ENCODE assay signal across 20 cellular contexts in genomic region chr2:186734957-186735734, GRCh38.
"Had no signal": no experiment of that assay in that cellular context is flagged by ENCODE, and none has a peak within 500 bp of the region (broad histone marks: within the 10 kb centered on the region; RNA-seq: fewer than 3 reads in every experiment).

No MANE protein-coding gene starts in this region.

- H3K27ac ChIP-seq: breast epithelium, left lung, spleen, tibial nerve had no signal

- H3K27me3 ChIP-seq: breast epithelium, left lung, spleen, tibial nerve had no signal

- ATAC-seq: activated naive CD4-positive, alpha-beta T cell treated with anti-CD3 and anti-CD28 coated beads, Interleukin-2, amount 50 U/mL, for 72 hours; activated T-cell treated with anti-CD3 and anti-CD28 coated beads, Interleukin-2, amount 50 U/mL, for 72 hours; left lung; natural killer cell had no signal

- FAIRE-seq: endometrium, frontal cortex had no signal

- H3K4me1 ChIP-seq: breast epithelium, left lung, spleen, tibial nerve had no signal

- H3K36me3 ChIP-seq: breast epithelium, left lung, spleen had no signal

- DNase-seq: activated CD4-positive, alpha-beta T cell treated with anti-CD3 and anti-CD28 coated beads for 4 hours; activated CD4-positive, alpha-beta T cell treated with anti-CD3 and anti-CD28 coated beads, Interleukin-2, amount 50 U/mL, for 4 hours; activated naive CD4-positive, alpha-beta T cell; activated T-cell treated with anti-CD3 and anti-CD28 coated beads for 4 hours; activated T-cell treated with anti-CD3 and anti-CD28 coated beads, Interleukin-2, amount 50 U/mL, for 72 hours; effector CD4-positive, alpha-beta T cell; glutamatergic neuron; kidney glomerular epithelial cell; mesendoderm; natural killer cell; right cardiac atrium; spleen; stimulated activated naive CD4-positive, alpha-beta T cell treated with Interleukin-2 at 50 U/mL for 16 hours had no signal

- H3K4me3 ChIP-seq: breast epithelium, left lung, lung, spleen, tibial nerve had no signal
